ENCODE assay signal across 27 cellular contexts in the genomic region with DNA sequence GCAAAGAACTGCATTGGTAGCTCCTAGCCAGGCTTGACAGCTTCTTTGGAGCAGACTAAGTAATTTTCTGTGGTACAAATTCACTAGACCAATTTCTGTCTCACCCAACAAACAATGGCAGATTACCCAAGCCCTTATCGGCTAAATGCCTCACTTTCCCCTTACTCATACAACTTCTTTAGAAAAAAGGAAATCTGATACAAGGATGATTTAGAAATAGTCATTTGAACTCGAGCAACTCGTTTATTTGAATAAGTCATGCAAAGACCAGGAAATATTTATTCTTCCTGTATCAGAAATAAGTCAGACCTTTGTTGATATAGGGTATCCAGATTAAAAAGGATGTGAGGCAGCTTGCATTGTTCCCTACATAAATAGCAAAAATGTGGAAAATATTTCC.
A peak's percentile ranks its signal among the peaks of the same experiment; 100 is the strongest.
DNase-seq lines count a peak whose midpoint lies in the region; ATAC-seq, FAIRE-seq and TF ChIP-seq lines count a peak whose summit lies in the region.
"Had no signal": no experiment of that assay in that cellular context is flagged by ENCODE, and none has a peak within 500 bp of the region (broad histone marks: within the 10 kb centered on the region; RNA-seq: fewer than 3 reads in every experiment).

No MANE protein-coding gene starts in this region.

- BruUV-seq in endothelial cell of umbilical vein (replicated peaks; lab: Mats Ljungman, UMichigan) = no TSS peak

- H3K27ac ChIP-seq in endothelial cell of umbilical vein (ENCODE audit: insufficient read depth, low read depth, low read length) (no peak overlapping the region), ovary (no peak overlapping the region)
- H3K27ac ChIP-seq: epithelial cell of prostate, gastroesophageal sphincter, parathyroid adenoma, stomach had no signal

- FAIRE-seq in RCC 7860 (lab: Jason Lieb, UNC) (peak; percentile 93), endothelial cell of umbilical vein (lab: Jason Lieb, UNC) (peak; percentile 66)

- no peak for ATAC-seq in GM19395 (IDR thresholded peaks at IDR 0.05; ENCODE audit: unreplicated experiment)
- ATAC-seq: activated CD4-positive, CD25-positive, alpha-beta regulatory T cell treated with anti-CD3 and anti-CD28 coated beads, Interleukin-2, amount 50 U/mL, for 24 hours; activated CD8-positive, alpha-beta T cell treated with anti-CD3 and anti-CD28 coated beads, Interleukin-2, amount 10 ng/mL, durations not matched to agents 7 days and 5 days; gastroesophageal sphincter; naive thymus-derived CD4-positive, alpha-beta T cell; sciatic nerve had no signal

- H3K36me3 ChIP-seq in endothelial cell of umbilical vein (ENCODE audit: control insufficient read depth in 2 of 2, extremely low read depth in 1 of 2, insufficient read depth in 2 of 2, low read length in 2 of 2) = no peaks in the 10 kb centered on the region
- H3K36me3 ChIP-seq in ovary = no peaks in the 10 kb centered on the region
- H3K36me3 ChIP-seq: gastroesophageal sphincter, stomach had no signal

- CTCF ChIA-PET in endothelial cell of umbilical vein (lab: Charles Lee) = no interaction called here

- H3K4me3 ChIP-seq in endothelial cell of umbilical vein (replicated peaks in 1 of 3; ENCODE audit: insufficient read depth in 1 of 3, low read depth in 1 of 3, low read length in 3 of 3) (no peak overlapping the region), lower leg skin (ENCODE audit: low read depth, poor library complexity, severe bottlenecking) (no peak overlapping the region), ovary (no peak overlapping the region)
- H3K4me3 ChIP-seq: gastroesophageal sphincter, stomach had no signal

- dilution Hi-C loops in endothelial cell of umbilical vein (cut with MboI; ENCODE audit: extremely low pct_ligation_motif_present, low sequenced_read_pairs) = no loop called here

- peaks cover 12% of the 10 kb centered on the region for H3K4me1 ChIP-seq in endothelial cell of umbilical vein (ENCODE audit: control insufficient read depth, extremely low read depth, insufficient read depth, low read length)
- no peaks in the 10 kb centered on the region for H3K4me1 ChIP-seq in ovary (ENCODE audit: insufficient read depth)
- H3K4me1 ChIP-seq: gastroesophageal sphincter, parathyroid adenoma had no signal

- no peaks in the 10 kb centered on the region for H3K79me2 ChIP-seq in endothelial cell of umbilical vein (ENCODE audit: control insufficient read depth, insufficient read depth, low read length)
- H3K79me2 ChIP-seq: parathyroid adenoma had no signal

- no peaks in the 10 kb centered on the region for H4K20me1 ChIP-seq in endothelial cell of umbilical vein (replicated peaks; ENCODE audit: control insufficient read depth, extremely low read depth, insufficient read depth, low read length)

- POLR2A ChIA-PET in endothelial cell of umbilical vein (lab: Charles Lee) = no interaction called here

- H3K27me3 ChIP-seq in endothelial cell of umbilical vein (ENCODE audit: control insufficient read depth in 2 of 2, insufficient read depth in 2 of 2, low read length in 2 of 2) (no peaks in the 10 kb centered on the region), ovary (no peaks in the 10 kb centered on the region)
- H3K27me3 ChIP-seq: gastroesophageal sphincter, stomach had no signal

- no peak for TF ChIP-seq EP300 in ovary (IDR thresholded peaks at IDR 0.05)

- in situ Hi-C loops in Caki2 (cut with HindIII; ENCODE audit: low pct_unique_long_range_greater_than_20kb, low sequenced_read_pairs) = no loop called here

- H3K9ac ChIP-seq in endothelial cell of umbilical vein (replicated peaks; ENCODE audit: extremely low read depth, insufficient read depth, low read length) = peak overlapping the region; percentile 9
- H3K9ac ChIP-seq: parathyroid adenoma had no signal

- TF ChIP-seq CTCF in endothelial cell of umbilical vein (IDR thresholded peaks at IDR 0.05; ENCODE audit: extremely low read depth in 1 of 2, insufficient read depth in 1 of 2, low read depth in 1 of 2, low read length in 2 of 2) (no peak), lower leg skin (IDR thresholded peaks at IDR 0.05) (no peak), ovary (IDR thresholded peaks at IDR 0.05) (no peak)

- intact Hi-C loops in endothelial cell of umbilical vein (cut with micrococcal nuclease) (loop anchor here (2.0 kb wide), 1 partner anchor 14 kb away; no protein-coding TSS in a partner anchor), lower leg skin (cut with DNase I; ENCODE audit: low total_unique reads) (no loop called here), ovary (cut with DNase I) (no loop called here)

- 54 to 59% methylated on average over 3 of the region's 3 CpGs for WGBS in lower leg skin, 2 donors
- WGBS in ovary, 3 donors = 34 to 49% (median 39%) methylated on average over 3 of the region's 3 CpGs

- TF ChIP-seq POLR2A in endothelial cell of umbilical vein (IDR thresholded peaks at IDR 0.05; ENCODE audit: low read depth, low read length) = no peak
- no peak for TF ChIP-seq POLR2A in lower leg skin (IDR thresholded peaks at IDR 0.05)
- no peak for TF ChIP-seq POLR2A in ovary (IDR thresholded peaks at IDR 0.05)

- no peaks in the 10 kb centered on the region for H3K9me1 ChIP-seq in endothelial cell of umbilical vein (replicated peaks; ENCODE audit: control insufficient read depth, extremely low read depth, insufficient read depth, low read length)

- DNase-seq in Caki2 (ENCODE audit: low read depth) = peak; percentile 18
- peak; percentile 73 for DNase-seq in RCC 7860 (ENCODE audit: low spot score)
- DNase-seq in endothelial cell of umbilical vein (ENCODE audit: low read depth, low spot score) = peak; percentile 68
- DNase-seq in non-pigmented ciliary epithelial cell (ENCODE audit: low read depth) = peak; percentile 63
- DNase-seq in lower leg skin (ENCODE audit: low spot score in 2 of 2) = no peak
- no peak for DNase-seq in ovary
- no peak for DNase-seq in NOMO-1 treated with dmso at 0.1 percent for 144 hours (lab: John Stamatoyannopoulos, UW; ENCODE audit: unreplicated experiment)
- DNase-seq: activated CD8-positive, alpha-beta T cell treated with anti-CD3 and anti-CD28 coated beads, Interleukin-2, amount 10 ng/mL, durations not matched to agents 7 days and 5 days; activated gamma-delta T cell treated with Interleukin-2 at 50 U/mL for 16 hours; activated T-cell treated with anti-CD3 and anti-CD28 coated beads, Interleukin-2, amount 50 U/mL, for 1 hour; caudate nucleus; CD4-positive, CD25-positive, alpha-beta regulatory T cell; DMS 273 treated with DMSO at 0.1 percent for 48 hours; HCEC 1CT; naive thymus-derived CD4-positive, alpha-beta T cell; NCI-H1092; NCI-H2029; OCI-M1; SHP77; stomach; SW 1271 had no signal

- no peak overlapping the region for H2AFZ ChIP-seq in endothelial cell of umbilical vein (ENCODE audit: low read depth, low read length)
- H2AFZ ChIP-seq: parathyroid adenoma had no signal

- H3K9me3 ChIP-seq in endothelial cell of umbilical vein (replicated peaks; ENCODE audit: control insufficient read depth, insufficient read depth, low read length) (no peaks in the 10 kb centered on the region), ovary (no peaks in the 10 kb centered on the region)
- H3K9me3 ChIP-seq: gastroesophageal sphincter, stomach had no signal

- peak overlapping the region; percentile 67 for H3K4me2 ChIP-seq in endothelial cell of umbilical vein (ENCODE audit: insufficient read depth, low read length)

TF ChIP-seq in endothelial cell of umbilical vein, 7 proteins besides CTCF, POLR2A, EP300 and RAD21:
- TF ChIP-seq GATA2 (IDR thresholded peaks at IDR 0.05; ENCODE audit: insufficient read depth, insufficient read length, low read depth, low read length) = peak; percentile 90
- TF ChIP-seq MYC (IDR thresholded peaks at IDR 0.05; ENCODE audit: low read depth, low read length) = no peak
- TF ChIP-seq FOS (IDR thresholded peaks at IDR 0.05; ENCODE audit: borderline replicate concordance, insufficient read depth, low read length) = peak; percentile 84

Comparison
In these comparisons a context has a peak if more than half of its experiments do, and no peak if none do; other contexts are left out.
1. DNase-seq: peak in Caki2 (single experiment), RCC 7860 (single experiment), endothelial cell of umbilical vein (single experiment) and non-pigmented ciliary epithelial cell (single experiment); none in lower leg skin (0 of 2), ovary (0 of 5) and NOMO-1 treated with dmso at 0.1 percent for 144 hours (single experiment).